ENCODE assay signal across 8 cellular contexts in genomic region chrX:134544614-134545255, GRCh38.
DNase-seq lines count a peak whose midpoint lies in the region; ATAC-seq and TF ChIP-seq lines count a peak whose summit lies in the region.
"Had no signal": no experiment of that assay in that cellular context is flagged by ENCODE, and none has a peak within 500 bp of the region (broad histone marks: within the 10 kb centered on the region; RNA-seq: fewer than 3 reads in every experiment).

No MANE protein-coding gene starts in this region.

- H3K27ac Mint-ChIP-seq in brain (peak overlapping the region in 2 of 5 experiments; percentile 24 to 72), chondrocyte (ENCODE audit: unreplicated experiment) (no peak overlapping the region)
- no peak overlapping the region for H3K27ac Mint-ChIP-seq in stimulated activated naive B cell treated with anti-CD40 and anti-IgM and Interleukin-4, amounts not matched to agents 10 μg/mL and 1 μg/mL and 100 μg/mL, for 72 hours
- no peak overlapping the region for H3K27ac Mint-ChIP-seq in activated T-helper 2 cell treated with anti-CD3 and anti-CD28 coated beads, Interferon-gamma antibody, Interleukin-2, Interleukin-4, amounts not matched to agents 10 μg/mL and 5 μg/mL and 100 μg/mL, durations not matched to agents 14 hours and 24 hours and 36 hours

- H3K27me3 Mint-ChIP-seq in brain: peaks cover 86% of the 10 kb centered on the region
- peaks cover 39 to 44% of the 10 kb centered on the region in 2 donors for H3K27me3 Mint-ChIP-seq in stimulated activated naive B cell treated with anti-CD40 and anti-IgM and Interleukin-4, amounts not matched to agents 10 μg/mL and 1 μg/mL and 100 μg/mL, for 72 hours
- H3K27me3 Mint-ChIP-seq in activated T-helper 2 cell treated with anti-CD3 and anti-CD28 coated beads, Interferon-gamma antibody, Interleukin-2, Interleukin-4, amounts not matched to agents 10 μg/mL and 5 μg/mL and 100 μg/mL, durations not matched to agents 14 hours and 24 hours and 36 hours (ENCODE audit: low read depth): peaks cover 1% of the 10 kb centered on the region
- H3K27me3 Mint-ChIP-seq in chondrocyte (ENCODE audit: low read depth): no peaks in the 10 kb centered on the region

- peaks cover 61% of the 10 kb centered on the region for H3K4me1 ChIP-seq in HUES48 (ENCODE audit: control insufficient read depth, insufficient read depth, low read length)

- intact Hi-C loops in activated T-helper 2 cell treated with anti-CD3 and anti-CD28 coated beads, Interferon-gamma antibody, Interleukin-2, Interleukin-4, amounts not matched to agents 10 μg/mL and 5 μg/mL and 100 μg/mL, durations not matched to agents 14 hours and 24 hours and 36 hours (cut with micrococcal nuclease): no loop called here

- peak overlapping the region; percentile 23 for H3K9ac ChIP-seq in HUES48 (ENCODE audit: low read depth, low read length)

- no peaks in the 10 kb centered on the region for H3K36me3 ChIP-seq in HUES48 (ENCODE audit: control insufficient read depth, insufficient read depth, low read length)

- peaks cover 0 to 7% (median 0%) of the 10 kb centered on the region in 5 experiments for H3K9me3 Mint-ChIP-seq in brain
- no peaks in the 10 kb centered on the region for H3K9me3 Mint-ChIP-seq in stimulated activated naive B cell treated with anti-CD40 and anti-IgM and Interleukin-4, amounts not matched to agents 10 μg/mL and 1 μg/mL and 100 μg/mL, for 72 hours
- H3K9me3 Mint-ChIP-seq in activated T-helper 2 cell treated with anti-CD3 and anti-CD28 coated beads, Interferon-gamma antibody, Interleukin-2, Interleukin-4, amounts not matched to agents 10 μg/mL and 5 μg/mL and 100 μg/mL, durations not matched to agents 14 hours and 24 hours and 36 hours: no peaks in the 10 kb centered on the region
- H3K9me3 Mint-ChIP-seq in chondrocyte (ENCODE audit: low read depth): no peaks in the 10 kb centered on the region

- H3K27me3 ChIP-seq in HUES48 (ENCODE audit: control insufficient read depth, insufficient read depth, low read length): peaks cover 48% of the 10 kb centered on the region

- TF ChIP-seq CTCF in brain (conservative IDR thresholded peaks at IDR 0.05) (no peak), chondrocyte (IDR thresholded peaks at IDR 0.05) (no peak)

- H3K36me3 Mint-ChIP-seq in brain (peaks cover 4% of the 10 kb centered on the region), chondrocyte (ENCODE audit: low read depth) (no peaks in the 10 kb centered on the region)
- H3K36me3 Mint-ChIP-seq in stimulated activated naive B cell treated with anti-CD40 and anti-IgM and Interleukin-4, amounts not matched to agents 10 μg/mL and 1 μg/mL and 100 μg/mL, for 72 hours: no peaks in the 10 kb centered on the region
- H3K36me3 Mint-ChIP-seq in activated T-helper 2 cell treated with anti-CD3 and anti-CD28 coated beads, Interferon-gamma antibody, Interleukin-2, Interleukin-4, amounts not matched to agents 10 μg/mL and 5 μg/mL and 100 μg/mL, durations not matched to agents 14 hours and 24 hours and 36 hours (ENCODE audit: low read depth): peaks cover 24% of the 10 kb centered on the region

- peaks cover 38% of the 10 kb centered on the region for H3K4me1 Mint-ChIP-seq in brain
- H3K4me1 Mint-ChIP-seq in stimulated activated naive B cell treated with anti-CD40 and anti-IgM and Interleukin-4, amounts not matched to agents 10 μg/mL and 1 μg/mL and 100 μg/mL, for 72 hours: peaks cover 17 to 26% of the 10 kb centered on the region in 2 donors
- peaks cover 18% of the 10 kb centered on the region for H3K4me1 Mint-ChIP-seq in activated T-helper 2 cell treated with anti-CD3 and anti-CD28 coated beads, Interferon-gamma antibody, Interleukin-2, Interleukin-4, amounts not matched to agents 10 μg/mL and 5 μg/mL and 100 μg/mL, durations not matched to agents 14 hours and 24 hours and 36 hours (ENCODE audit: low read depth)
- peaks cover 19% of the 10 kb centered on the region for H3K4me1 Mint-ChIP-seq in chondrocyte (ENCODE audit: low read depth)

- H3K27ac ChIP-seq in HUES48 (ENCODE audit: low read depth, low read length): no peak overlapping the region

- peak overlapping the region; percentile 63 for H3K4me3 ChIP-seq in HUES48 (ENCODE audit: low read depth, low read length)

- no peaks in the 10 kb centered on the region for H3K9me3 ChIP-seq in HUES48 (ENCODE audit: control insufficient read depth, insufficient read depth, low read length)

- no peak for ATAC-seq in stimulated activated naive B cell treated with anti-CD40 and anti-IgM and Interleukin-4, amounts not matched to agents 10 μg/mL and 1 μg/mL and 100 μg/mL, for 72 hours (replicated peaks)
- ATAC-seq in HG03571 (IDR thresholded peaks at IDR 0.05; ENCODE audit: unreplicated experiment): no peak

- H3K4me3 Mint-ChIP-seq in brain (peak overlapping the region in 3 of 5 experiments; percentile 73 to 79 (median 74)), chondrocyte (ENCODE audit: unreplicated experiment) (no peak overlapping the region)
- H3K4me3 Mint-ChIP-seq in stimulated activated naive B cell treated with anti-CD40 and anti-IgM and Interleukin-4, amounts not matched to agents 10 μg/mL and 1 μg/mL and 100 μg/mL, for 72 hours: peak overlapping the region; percentile 57 to 69
- H3K4me3 Mint-ChIP-seq in activated T-helper 2 cell treated with anti-CD3 and anti-CD28 coated beads, Interferon-gamma antibody, Interleukin-2, Interleukin-4, amounts not matched to agents 10 μg/mL and 5 μg/mL and 100 μg/mL, durations not matched to agents 14 hours and 24 hours and 36 hours (ENCODE audit: low read depth): no peak overlapping the region

- peak; percentile 20 for DNase-seq in kidney tubule cell (ENCODE audit: low spot score)
- no peak for DNase-seq in stimulated activated naive B cell treated with anti-CD40 and anti-IgM and Interleukin-4, amounts not matched to agents 10 μg/mL and 1 μg/mL and 100 μg/mL, for 72 hours
- no peak for DNase-seq in activated T-helper 2 cell treated with anti-CD3 and anti-CD28 coated beads, Interferon-gamma antibody, Interleukin-2, Interleukin-4, amounts not matched to agents 10 μg/mL and 5 μg/mL and 100 μg/mL, durations not matched to agents 14 hours and 24 hours and 36 hours (ENCODE audit: low spot score)
- no peak for DNase-seq in chondrocyte (ENCODE audit: low spot score)
- DNase-seq: NCI-H226 had no signal

Comparison
In these comparisons a context has a peak if more than half of its experiments do, and no peak if none do; other contexts are left out.
1. H3K4me3 Mint-ChIP-seq: peak in brain (3 of 5) and stimulated activated naive B cell treated with anti-CD40 and anti-IgM and Interleukin-4, amounts not matched to agents 10 μg/mL and 1 μg/mL and 100 μg/mL, for 72 hours (2 of 2); none in activated T-helper 2 cell treated with anti-CD3 and anti-CD28 coated beads, Interferon-gamma antibody, Interleukin-2, Interleukin-4, amounts not matched to agents 10 μg/mL and 5 μg/mL and 100 μg/mL, durations not matched to agents 14 hours and 24 hours and 36 hours (single experiment) and chondrocyte (single experiment).